In genomic region chr3:146375214-146375613, GRCh38 we compare ENCODE assay signal across 1 cellular context.
TF ChIP-seq lines count a peak whose summit lies in the region.

No MANE protein-coding gene starts in this region.

TF ChIP-seq in IMR-90, 13 proteins besides CTCF, POLR2A, EP300 and RAD21:
- TF ChIP-seq USF2 (IDR thresholded peaks at IDR 0.05; ENCODE audit: low read depth, low read length) (no peak), CEBPB (IDR thresholded peaks at IDR 0.05; ENCODE audit: low read depth, low read length) (no peak), BHLHE40 (IDR thresholded peaks at IDR 0.05; ENCODE audit: low read depth, low read length) (no peak), SMC3 (IDR thresholded peaks at IDR 0.05; ENCODE audit: low read depth, low read length) (no peak), MXI1 (IDR thresholded peaks at IDR 0.05; ENCODE audit: borderline replicate concordance, low read depth, low read length) (no peak), NFE2L2 (IDR thresholded peaks at IDR 0.05; ENCODE audit: low read depth, low read length) (no peak), MAZ (IDR thresholded peaks at IDR 0.05; ENCODE audit: borderline replicate concordance, low read depth, low read length) (no peak), RFX5 (IDR thresholded peaks at IDR 0.05; ENCODE audit: low read depth, low read length) (no peak), CHD1 (IDR thresholded peaks at IDR 0.05; ENCODE audit: low read depth, low read length) (no peak)
